In genomic region chr1:183879477-183879876, GRCh38 we compare ENCODE assay signal across 24 cellular contexts.
A peak's percentile ranks its signal among the peaks of the same experiment; 100 is the strongest.
DNase-seq lines count a peak whose midpoint lies in the region; ATAC-seq and TF ChIP-seq lines count a peak whose summit lies in the region.
"Had no signal": no experiment of that assay in that cellular context is flagged by ENCODE, and none has a peak within 500 bp of the region (broad histone marks: within the 10 kb centered on the region; RNA-seq: fewer than 3 reads in every experiment).

No MANE protein-coding gene starts in this region.

- in situ Hi-C loops in SK-MEL-5 (cut with HindIII; ENCODE audit: low pct_unique_long_range_greater_than_20kb, low sequenced_read_pairs), result no loop called here

- no peaks in the 10 kb centered on the region for H3K79me2 ChIP-seq in smooth muscle cell (ENCODE audit: low read depth)

- no peak for TF ChIP-seq CTCF in chondrocyte (IDR thresholded peaks at IDR 0.05)
- no peak for TF ChIP-seq CTCF in smooth muscle cell (IDR thresholded peaks at IDR 0.05; ENCODE audit: borderline replicate concordance, insufficient read depth, poor library complexity, severe bottlenecking)

- H3K27ac Mint-ChIP-seq in chondrocyte (ENCODE audit: unreplicated experiment), result peak overlapping the region; percentile 4
- H3K27ac Mint-ChIP-seq in activated CD8-positive, alpha-beta memory T cell treated with anti-CD3 and anti-CD28 coated beads, Interleukin-2, amount 10 ng/mL, durations not matched to agents 7 days and 5 days, result no peak overlapping the region
- H3K27ac Mint-ChIP-seq: activated B cell treated with CpG ODN at 0.5 μM for 24 hours; activated CD8-positive, alpha-beta T cell treated with anti-CD3 and anti-CD28 coated beads for 36 hours; H9; natural killer cell; stimulated activated naive CD8-positive, alpha-beta T cell treated with anti-CD3 and anti-CD28 coated beads, Interleukin-15, amount 100 ng/mL, for 72 hours; T-helper 2 cell treated with Interferon-gamma antibody and Interleukin-4, amounts not matched to agents 5 μg/mL and 100 μg/mL, for 36 hours had no signal

- H3K9ac ChIP-seq in smooth muscle cell (ENCODE audit: low read depth), result no peak overlapping the region

- H3K36me3 Mint-ChIP-seq in chondrocyte (ENCODE audit: low read depth), result peaks cover 18% of the 10 kb centered on the region
- H3K36me3 Mint-ChIP-seq in activated CD8-positive, alpha-beta memory T cell treated with anti-CD3 and anti-CD28 coated beads, Interleukin-2, amount 10 ng/mL, durations not matched to agents 7 days and 5 days, result no peaks in the 10 kb centered on the region
- H3K36me3 Mint-ChIP-seq: natural killer cell had no signal

- H3K4me3 ChIP-seq in smooth muscle cell, result no peak overlapping the region
- H3K4me3 ChIP-seq: Peyer's patch, upper lobe of right lung had no signal

- peaks cover 20% of the 10 kb centered on the region for H3K4me1 ChIP-seq in smooth muscle cell (ENCODE audit: low read depth)

- peak overlapping the region; percentile 2 for H3K4me2 ChIP-seq in smooth muscle cell

- no peak for ATAC-seq in activated CD8-positive, alpha-beta memory T cell treated with anti-CD3 and anti-CD28 coated beads, Interleukin-2, amount 10 ng/mL, durations not matched to agents 7 days and 5 days
- ATAC-seq in GM19463 (IDR thresholded peaks at IDR 0.05; ENCODE audit: unreplicated experiment) (no peak), GM18907 (IDR thresholded peaks at IDR 0.05; ENCODE audit: unreplicated experiment) (no peak)
- ATAC-seq: activated CD8-positive, alpha-beta T cell treated with anti-CD3 and anti-CD28 coated beads for 36 hours; natural killer cell; stimulated activated naive CD8-positive, alpha-beta T cell treated with anti-CD3 and anti-CD28 coated beads, Interleukin-15, amount 100 ng/mL, for 72 hours; upper lobe of right lung had no signal

- peaks cover 6% of the 10 kb centered on the region for H3F3A ChIP-seq in smooth muscle cell (ENCODE audit: low read depth)

- no peak overlapping the region for H2AFZ ChIP-seq in smooth muscle cell (ENCODE audit: low read depth)

- peaks cover 4% of the 10 kb centered on the region for H3K36me3 ChIP-seq in smooth muscle cell (ENCODE audit: low read depth)
- H3K36me3 ChIP-seq: Peyer's patch had no signal

- H3K27ac ChIP-seq in smooth muscle cell (ENCODE audit: low read depth), result peak overlapping the region; percentile 61
- H3K27ac ChIP-seq: Peyer's patch, upper lobe of right lung had no signal

- H3K9me3 ChIP-seq in smooth muscle cell (replicated peaks; ENCODE audit: low read depth), result no peaks in the 10 kb centered on the region
- H3K9me3 ChIP-seq: Peyer's patch, upper lobe of right lung had no signal

- no peak overlapping the region for H3K4me3 Mint-ChIP-seq in chondrocyte (ENCODE audit: unreplicated experiment)
- no peak overlapping the region for H3K4me3 Mint-ChIP-seq in activated CD8-positive, alpha-beta memory T cell treated with anti-CD3 and anti-CD28 coated beads, Interleukin-2, amount 10 ng/mL, durations not matched to agents 7 days and 5 days
- H3K4me3 Mint-ChIP-seq: activated B cell treated with CpG ODN at 0.5 μM for 24 hours; activated CD8-positive, alpha-beta T cell treated with anti-CD3 and anti-CD28 coated beads for 36 hours; H9; natural killer cell; stimulated activated naive CD8-positive, alpha-beta T cell treated with anti-CD3 and anti-CD28 coated beads, Interleukin-15, amount 100 ng/mL, for 72 hours; T-helper 2 cell treated with Interferon-gamma antibody and Interleukin-4, amounts not matched to agents 5 μg/mL and 100 μg/mL, for 36 hours had no signal

- no peaks in the 10 kb centered on the region for H4K20me1 ChIP-seq in smooth muscle cell (ENCODE audit: low read depth)

- WGBS in smooth muscle cell (ENCODE audit: low lambda C conversion rate), result 43% methylated on average over 2 of the region's 2 CpGs

- no peaks in the 10 kb centered on the region for H3K27me3 ChIP-seq in smooth muscle cell (ENCODE audit: low read depth)
- H3K27me3 ChIP-seq: Peyer's patch, upper lobe of right lung had no signal

- peak; percentile 26 for DNase-seq in SK-MEL-5 (ENCODE audit: low read depth, low spot score)
- no peak for DNase-seq in chondrocyte (ENCODE audit: low spot score)
- peak; percentile 41 for DNase-seq in iris pigment epithelial cell (ENCODE audit: low read depth)
- DNase-seq in smooth muscle cell (lab: John Stamatoyannopoulos, UW; ENCODE audit: unreplicated experiment), result no peak
- no peak for DNase-seq in activated CD8-positive, alpha-beta memory T cell treated with anti-CD3 and anti-CD28 coated beads, Interleukin-2, amount 10 ng/mL, durations not matched to agents 7 days and 5 days
- no peak for DNase-seq in putamen (ENCODE audit: low spot score)
- DNase-seq: activated B cell treated with CpG ODN at 0.5 μM for 24 hours; activated CD8-positive, alpha-beta T cell treated with anti-CD3 and anti-CD28 coated beads for 36 hours; activated naive CD4-positive, alpha-beta T cell; activated T-cell treated with anti-CD3 and anti-CD28 coated beads, Interleukin-2, amount 50 U/mL, for 1 hour; AML-193; aorta; H9; KG1; natural killer cell; NCI-H1930; Peyer's patch; small intestine; stimulated activated CD4-positive, alpha-beta T cell treated with anti-CD3 and anti-CD28 coated beads, Interleukin-4, amount 100 ng/mL, for 1 hour; stimulated activated naive CD8-positive, alpha-beta T cell treated with anti-CD3 and anti-CD28 coated beads, Interleukin-15, amount 100 ng/mL, for 72 hours; upper lobe of right lung had no signal

- H3K27me3 Mint-ChIP-seq in chondrocyte (ENCODE audit: low read depth), result no peaks in the 10 kb centered on the region
- H3K27me3 Mint-ChIP-seq in activated CD8-positive, alpha-beta memory T cell treated with anti-CD3 and anti-CD28 coated beads, Interleukin-2, amount 10 ng/mL, durations not matched to agents 7 days and 5 days, result no peaks in the 10 kb centered on the region
- H3K27me3 Mint-ChIP-seq: stimulated activated naive CD8-positive, alpha-beta T cell treated with anti-CD3 and anti-CD28 coated beads, Interleukin-15, amount 100 ng/mL, for 72 hours had no signal

- CTCF ChIA-PET in activated CD8-positive, alpha-beta memory T cell treated with anti-CD3 and anti-CD28 coated beads, Interleukin-2, amount 10 ng/mL, durations not matched to agents 7 days and 5 days (lab: Charles Lee), result no interaction called here

- peaks cover 52% of the 10 kb centered on the region for H3K4me1 Mint-ChIP-seq in chondrocyte (ENCODE audit: low read depth)
- H3K4me1 Mint-ChIP-seq in activated CD8-positive, alpha-beta memory T cell treated with anti-CD3 and anti-CD28 coated beads, Interleukin-2, amount 10 ng/mL, durations not matched to agents 7 days and 5 days, result no peaks in the 10 kb centered on the region
- H3K4me1 Mint-ChIP-seq: activated B cell treated with CpG ODN at 0.5 μM for 24 hours, natural killer cell had no signal

- H3K9me3 Mint-ChIP-seq in chondrocyte (ENCODE audit: low read depth), result no peaks in the 10 kb centered on the region
- no peaks in the 10 kb centered on the region for H3K9me3 Mint-ChIP-seq in activated CD8-positive, alpha-beta memory T cell treated with anti-CD3 and anti-CD28 coated beads, Interleukin-2, amount 10 ng/mL, durations not matched to agents 7 days and 5 days (ENCODE audit: low read depth)
- H3K9me3 Mint-ChIP-seq: activated B cell treated with CpG ODN at 0.5 μM for 24 hours; activated CD8-positive, alpha-beta T cell treated with anti-CD3 and anti-CD28 coated beads for 36 hours; H9; natural killer cell; T-helper 2 cell treated with Interferon-gamma antibody and Interleukin-4, amounts not matched to agents 5 μg/mL and 100 μg/mL, for 36 hours had no signal

Comparison
In these comparisons a context has a peak if more than half of its experiments do, and no peak if none do; other contexts are left out.
1. DNase-seq: peak in SK-MEL-5 (single experiment) and iris pigment epithelial cell (single experiment); none in chondrocyte (single experiment), smooth muscle cell (single experiment), activated CD8-positive, alpha-beta memory T cell treated with anti-CD3 and anti-CD28 coated beads, Interleukin-2, amount 10 ng/mL, durations not matched to agents 7 days and 5 days (single experiment) and putamen (single experiment).